ENCODE assay signal across 1 cellular context in genomic region chr10:92756233-92757065, GRCh38.
TF ChIP-seq lines count a peak whose summit lies in the region.

No MANE protein-coding gene starts in this region.

TF ChIP-seq in K562, 482 proteins besides CTCF, POLR2A, EP300 and RAD21 (continued from another document):
- TF ChIP-seq ZKSCAN3 (CRISPR knock-in tag; IDR thresholded peaks at IDR 0.05) (no peak), CHD4 (IDR thresholded peaks at IDR 0.05; ENCODE audit: insufficient read depth, insufficient replicate concordance, low read depth, low read length, poor library complexity, severe bottlenecking) (no peak), XRCC4 (IDR thresholded peaks at IDR 0.05; ENCODE audit: extremely low read depth, insufficient read depth, insufficient read length) (no peak), ZMIZ1 (IDR thresholded peaks at IDR 0.05; ENCODE audit: low read depth in 2 of 2, low read length in 2 of 2) (peak in 1 of 2 experiments; percentile 98; a peak in 2 of 4 replicates), KDM1A (IDR thresholded peaks at IDR 0.05) (peak; percentile 98 to 99), BMI1 (IDR thresholded peaks at IDR 0.05; ENCODE audit: low read length) (no peak), RCOR1 (IDR thresholded peaks at IDR 0.05; ENCODE audit: borderline replicate concordance in 1 of 2, low read depth in 2 of 2, low read length in 2 of 2) (peak; percentile 68 to 97; a peak in 3 of 4 replicates), SNIP1 (IDR thresholded peaks at IDR 0.05; ENCODE audit: low read depth) (no peak), ATF3 (IDR thresholded peaks at IDR 0.05) (peak; percentile 63), ATF3 (CRISPR knock-in tag; conservative IDR thresholded peaks at IDR 0.05) (no peak), CHD7 (IDR thresholded peaks at IDR 0.05; ENCODE audit: low read depth, low read length) (no peak), TRIM24 (IDR thresholded peaks at IDR 0.05) (peak; percentile 96 to 98), EP400 (IDR thresholded peaks at IDR 0.05) (peak; percentile 68), THAP12 (CRISPR knock-in tag; IDR thresholded peaks at IDR 0.05) (no peak)
TF ChIP-seq in K562: peak in this region for 168.
